ENCODE assay signal across 8 cellular contexts in genomic region chr5:146877783-146878470, GRCh38. TPM values are rescaled to one million over a fixed set of nuclear protein-coding genes. Genes with fewer than 3 reads are reported as not detected.
DNase-seq lines count a peak whose midpoint lies in the region; ATAC-seq, FAIRE-seq and TF ChIP-seq lines count a peak whose summit lies in the region.

No MANE protein-coding gene starts in this region.

- H3K4me3 ChIP-seq in bronchial epithelial cell (ENCODE audit: low read depth, low read length) (peak overlapping the region; percentile 39), kidney epithelial cell (ENCODE audit: low read depth, low read length) (peak overlapping the region; percentile 58)

- FAIRE-seq in bronchial epithelial cell (lab: Jason Lieb, UNC): no peak

- DNase-seq in A172 (ENCODE audit: low spot score) (peak; percentile 39), SK-N-DZ (ENCODE audit: low spot score) (peak; percentile 52), bronchial epithelial cell (ENCODE audit: low read depth) (no peak), kidney epithelial cell (ENCODE audit: low read depth) (no peak), GF-D8 (lab: John Stamatoyannopoulos, UW) (no peak)
- peak; percentile 25 for DNase-seq in stimulated activated CD4-positive, alpha-beta T cell treated with anti-CD3 and anti-CD28 coated beads, Interleukin-15, amount 100 ng/mL, for 24 hours

- H3K36me3 ChIP-seq in bronchial epithelial cell (ENCODE audit: control insufficient read depth, insufficient read depth, low read length): no peaks in the 10 kb centered on the region
- no peaks in the 10 kb centered on the region for H3K36me3 ChIP-seq in kidney epithelial cell (ENCODE audit: control insufficient read depth, insufficient read depth, low read length)

- H3K27me3 ChIP-seq in bronchial epithelial cell (ENCODE audit: control insufficient read depth, insufficient read depth, low read length) (peaks cover 23% of the 10 kb centered on the region), kidney epithelial cell (ENCODE audit: control insufficient read depth, insufficient read depth, low read length) (peaks cover 10% of the 10 kb centered on the region)

- TF ChIP-seq CTCF in bronchial epithelial cell (IDR thresholded peaks at IDR 0.05; ENCODE audit: insufficient read depth, low read length, severe bottlenecking) (no peak), kidney epithelial cell (IDR thresholded peaks at IDR 0.05; ENCODE audit: insufficient read depth, low read length, poor library complexity, severe bottlenecking) (no peak)

- ATAC-seq in GM19025 (IDR thresholded peaks at IDR 0.05; ENCODE audit: low read depth, unreplicated experiment) (peak; percentile 17), GM21526 (IDR thresholded peaks at IDR 0.05; ENCODE audit: low FRiP score, unreplicated experiment) (no peak)

RNA-seq across cellular contexts. Expression of gene PPP2R2B, which starts 0.6 kb away (rescaled TPM):
- 9.9 and 14.0 TPM in 2 replicates for total RNA-seq in A172 (2014; rRNA removed; shearing (Covaris generic))
- 34.0 and 42.6 TPM in 2 replicates for polyA plus RNA-seq in SK-N-DZ (2014; cell fraction: cytosol; rRNA removed)
- polyA plus RNA-seq in SK-N-DZ (2014; cell fraction: nucleus; rRNA removed): 10.8 and 12.8 TPM in 2 replicates
- total RNA-seq in bronchial epithelial cell: under 0.01 TPM in 1 of 2 replicates, not detected in the other
- total RNA-seq in kidney epithelial cell: 0.62 and 1.2 TPM in 2 replicates

Comparison
In these comparisons a context has a peak if more than half of its experiments do, and no peak if none do; other contexts are left out.
1. DNase-seq: peak in A172 (single experiment), SK-N-DZ (single experiment) and stimulated activated CD4-positive, alpha-beta T cell treated with anti-CD3 and anti-CD28 coated beads, Interleukin-15, amount 100 ng/mL, for 24 hours (single experiment); none in bronchial epithelial cell (single experiment), kidney epithelial cell (single experiment) and GF-D8 (single experiment).